18 cellular contexts compared by ENCODE assay signal in the genomic region with DNA sequence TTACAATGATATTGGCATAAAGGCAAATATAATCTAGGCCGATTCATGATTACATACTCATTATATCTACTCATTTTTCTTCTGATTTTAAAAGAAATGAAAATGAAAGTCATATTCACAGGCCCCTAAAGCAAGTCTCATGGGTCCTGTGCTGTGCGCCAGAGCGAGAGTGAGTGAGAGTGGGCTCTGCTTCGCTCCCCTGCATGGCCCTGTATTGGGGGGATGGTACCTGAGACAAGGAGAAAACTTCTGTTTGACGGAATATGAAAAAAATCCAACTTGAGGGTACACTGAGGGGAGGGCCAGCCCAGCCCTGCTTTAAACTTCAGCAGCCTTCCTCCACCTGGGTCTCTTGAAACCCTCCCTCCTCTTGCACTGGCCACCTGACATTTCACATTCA.
A peak's percentile ranks its signal among the peaks of the same experiment; 100 is the strongest.
DNase-seq lines count a peak whose midpoint lies in the region; ATAC-seq, FAIRE-seq and TF ChIP-seq lines count a peak whose summit lies in the region.
"Had no signal": no experiment of that assay in that cellular context is flagged by ENCODE, and none has a peak within 500 bp of the region (broad histone marks: within the 10 kb centered on the region; RNA-seq: fewer than 3 reads in every experiment).

No MANE protein-coding gene starts in this region.

- no peak overlapping the region for H2BK12ac ChIP-seq in trophoblast cell (ENCODE audit: low read length)

- peak overlapping the region; percentile 22 for H4K91ac ChIP-seq in trophoblast cell (ENCODE audit: low read depth, low read length)

- H3K4me3 ChIP-seq in GM12878 = no peak overlapping the region
- H3K4me3 ChIP-seq in trophoblast cell (ENCODE audit: low read depth, low read length) = no peak overlapping the region
- no peak overlapping the region for H3K4me3 ChIP-seq in stomach
- H3K4me3 ChIP-seq: GM23248, HAP-1 had no signal

- no peak for TF ChIP-seq POLR2A in GM12878 (IDR thresholded peaks at IDR 0.05; ENCODE audit: low read depth, low read length)
- no peak for TF ChIP-seq POLR2A in stomach (IDR thresholded peaks at IDR 0.05)

- H3K9me3 Mint-ChIP-seq in stimulated activated effector memory CD8-positive, alpha-beta T cell treated with anti-CD3 and anti-CD28 coated beads, Interleukin-12 subunit alpha, Interleukin-12 subunit beta, amount 100 ng/mL, for 72 hours = no peaks in the 10 kb centered on the region
- H3K9me3 Mint-ChIP-seq: CD4-positive, alpha-beta T cell had no signal

- H3K18ac ChIP-seq in trophoblast cell (ENCODE audit: low read length) = no peak overlapping the region

- H3K36me3 ChIP-seq in GM12878 (ENCODE audit: control insufficient read depth in 2 of 2, insufficient read depth in 2 of 2, low read length in 1 of 2) (no peaks in the 10 kb centered on the region), trophoblast cell (ENCODE audit: control insufficient read depth in 1 of 2, insufficient read depth in 2 of 2, low read length in 2 of 2) (no peaks in the 10 kb centered on the region), stomach (no peaks in the 10 kb centered on the region)
- H3K36me3 ChIP-seq: BE2C, HAP-1 had no signal

- no peak overlapping the region for H4K8ac ChIP-seq in trophoblast cell (ENCODE audit: low read depth, low read length)

- H3K4me1 ChIP-seq in GM12878 (ENCODE audit: control insufficient read depth, insufficient read depth, low read length) (peaks cover 7% of the 10 kb centered on the region; the same call in 1 of the 2 replicates), trophoblast cell (ENCODE audit: control insufficient read depth in 1 of 2, insufficient read depth in 2 of 2, low read length in 2 of 2) (peaks cover 4 to 7% of the 10 kb centered on the region in 2 experiments), stomach (peaks cover 0 to 18% (median 4%) of the 10 kb centered on the region in 4 donors)
- H3K4me1 ChIP-seq: BE2C, HAP-1 had no signal

- 17% methylated on average over 5 of the region's 5 CpGs for WGBS in GM12878 (ENCODE audit: insufficient coverage, insufficient replicate concordance, low lambda C conversion rate, missing lambda C conversion rate)
- WGBS in trophoblast cell (ENCODE audit: extremely low coverage, insufficient coverage, insufficient read length) = no CpG with 5 or more reads among the region's 5 CpGs
- WGBS in stomach, 5 donors = 90 to 96% (median 92%) methylated on average over 5 of the region's 5 CpGs

- H3K79me2 ChIP-seq in GM12878 (ENCODE audit: control insufficient read depth, insufficient read depth, low read length) = no peaks in the 10 kb centered on the region
- no peaks in the 10 kb centered on the region for H3K79me2 ChIP-seq in trophoblast cell (ENCODE audit: control insufficient read depth, insufficient read depth, low read length, poor library complexity)

- H3K27me3 Mint-ChIP-seq in T-helper 17 cell = peaks cover 20% of the 10 kb centered on the region

- no peak overlapping the region for H2BK5ac ChIP-seq in trophoblast cell (ENCODE audit: low read depth, low read length, poor library complexity)

- no peak overlapping the region for H3K4me3 Mint-ChIP-seq in T-helper 17 cell
- no peak overlapping the region for H3K4me3 Mint-ChIP-seq in stimulated activated effector memory CD8-positive, alpha-beta T cell treated with anti-CD3 and anti-CD28 coated beads, Interleukin-12 subunit alpha, Interleukin-12 subunit beta, amount 100 ng/mL, for 72 hours
- H3K4me3 Mint-ChIP-seq: CD4-positive, alpha-beta T cell had no signal

- intact Hi-C loops in GM12878 (cut with micrococcal nuclease; ENCODE audit: unreplicated experiment) (loop anchor here (10.0 kb wide), 1 partner anchor 168 kb away; no protein-coding TSS in a partner anchor), stomach (cut with DNase I; ENCODE audit: low total_unique reads) (no loop called here)

- H3K27me3 ChIP-seq in GM12878 (replicated peaks in 1 of 2; ENCODE audit: control insufficient read depth in 2 of 2, insufficient read depth in 2 of 2, low read length in 1 of 2) (no peaks in the 10 kb centered on the region), trophoblast cell (ENCODE audit: insufficient read depth, low read length) (no peaks in the 10 kb centered on the region), stomach (no peaks in the 10 kb centered on the region)
- H3K27me3 ChIP-seq: BE2C had no signal

- in situ Hi-C loops in GM12878 (cut with MboI) = no loop called here

- no peak overlapping the region for H2AK5ac ChIP-seq in trophoblast cell (ENCODE audit: low read length)

- DNase-seq in GM12878 (ENCODE audit: low read depth, low spot score) (no peak), trophoblast cell (no peak), stomach (peak; percentile 7), T-helper 17 cell (no peak), OCI-M2 (lab: John Stamatoyannopoulos, UW; ENCODE audit: unreplicated experiment) (no peak)
- no peak for DNase-seq in stimulated activated effector memory CD8-positive, alpha-beta T cell treated with anti-CD3 and anti-CD28 coated beads, Interleukin-12 subunit alpha, Interleukin-12 subunit beta, amount 100 ng/mL, for 72 hours (ENCODE audit: low spot score in 2 of 2)
- DNase-seq: ACHN; BE2C; CD4-positive, alpha-beta T cell; GM23248 had no signal

- SMC1A ChIA-PET in GM12878 (lab: Charles Lee; ENCODE audit: uncharacterized antibody, unreplicated experiment) = interaction anchor here (1.5 to 1.6 kb wide), 2 partner anchors 11 to 51 kb away, joined by 6 read pairs; no protein-coding TSS in a partner anchor

- peaks cover 2% of the 10 kb centered on the region for H3K79me1 ChIP-seq in trophoblast cell (ENCODE audit: low read length)

- CTCF ChIA-PET in GM12878 (lab: Yijun Ruan, JAX) = interaction anchor here (3.2 kb wide), 1 partner anchor 166 kb away, joined by 30 read pairs; no protein-coding TSS in a partner anchor

- H3K4ac ChIP-seq in trophoblast cell (ENCODE audit: low read depth, low read length) = no peak overlapping the region

- FAIRE-seq in GM12878 (lab: Jason Lieb, UNC) = no peak
- FAIRE-seq: A204.1, D721Med, G401.6, GM12892, GM18507 had no signal

- no peak overlapping the region for H3K9ac ChIP-seq in GM12878 (ENCODE audit: control insufficient read depth, insufficient read depth, low read length)
- H3K9ac ChIP-seq in trophoblast cell (ENCODE audit: low read length) = no peak overlapping the region
- H3K9ac ChIP-seq: GM23248 had no signal

- no peak overlapping the region for H3K27ac ChIP-seq in GM12878 (ENCODE audit: control insufficient read depth, insufficient read depth)
- no peak overlapping the region for H3K27ac ChIP-seq in trophoblast cell (ENCODE audit: low read depth, low read length)
- no peak overlapping the region for H3K27ac ChIP-seq in stomach
- H3K27ac ChIP-seq: C4-2B, GM23248 had no signal

- no peak for TF ChIP-seq EP300 in GM12878 (IDR thresholded peaks at IDR 0.05; ENCODE audit: borderline replicate concordance in 1 of 2, control insufficient read depth in 1 of 2, low read depth in 2 of 2, low read length in 2 of 2)
- TF ChIP-seq EP300 in stomach (IDR thresholded peaks at IDR 0.05) = no peak

- H2BK120ac ChIP-seq in trophoblast cell (ENCODE audit: insufficient read depth, low read length, poor library complexity) = no peak overlapping the region

- peaks cover 7% of the 10 kb centered on the region for H3K4me1 Mint-ChIP-seq in T-helper 17 cell
- H3K4me1 Mint-ChIP-seq in stimulated activated effector memory CD8-positive, alpha-beta T cell treated with anti-CD3 and anti-CD28 coated beads, Interleukin-12 subunit alpha, Interleukin-12 subunit beta, amount 100 ng/mL, for 72 hours = peaks cover 8% of the 10 kb centered on the region

- TF ChIP-seq CTCF in GM12878 (IDR thresholded peaks at IDR 0.05 in 2 of 3, conservative IDR thresholded peaks at IDR 0.05 in 1 of 3; ENCODE audit: control insufficient read depth in 2 of 3, extremely low read depth in 1 of 3, insufficient read depth in 1 of 3, low read depth in 3 of 3, low read length in 3 of 3) (no peak), stomach (IDR thresholded peaks at IDR 0.05) (no peak)

- no peak for TF ChIP-seq RAD21 in GM12878 (IDR thresholded peaks at IDR 0.05; ENCODE audit: insufficient read depth, low read depth, low read length)

- no TSS peak for BruUV-seq in GM12878 (replicated peaks; lab: Mats Ljungman, UMichigan)

- H4K20me1 ChIP-seq in GM12878 (ENCODE audit: control insufficient read depth, insufficient read depth) = no peaks in the 10 kb centered on the region

- POLR2A ChIA-PET in GM12878 (lab: Charles Lee) = no interaction called here

- no peak overlapping the region for H3K4me2 ChIP-seq in GM12878 (ENCODE audit: control insufficient read depth, insufficient read depth)
- no peak overlapping the region for H3K4me2 ChIP-seq in trophoblast cell (ENCODE audit: low read length)

- no peak overlapping the region for H3K23ac ChIP-seq in trophoblast cell (ENCODE audit: low read length)

- H2AFZ ChIP-seq in GM12878 (ENCODE audit: control insufficient read depth, low read depth, low read length) = peak overlapping the region; percentile 9; the same call in 1 of the 2 replicates
- H2AFZ ChIP-seq in trophoblast cell (ENCODE audit: insufficient read depth, low read length, poor library complexity) = no peak overlapping the region
- H2AFZ ChIP-seq: GM23248 had no signal

- RAD21 ChIA-PET in GM12878 (lab: Charles Lee; ENCODE audit: unreplicated experiment) = interaction anchor here (1.6 kb wide), 1 partner anchor 167 kb away, joined by 4 read pairs; no protein-coding TSS in a partner anchor

- peaks cover 2% of the 10 kb centered on the region for H3K36me3 Mint-ChIP-seq in T-helper 17 cell (ENCODE audit: low read depth)
- H3K36me3 Mint-ChIP-seq in stimulated activated effector memory CD8-positive, alpha-beta T cell treated with anti-CD3 and anti-CD28 coated beads, Interleukin-12 subunit alpha, Interleukin-12 subunit beta, amount 100 ng/mL, for 72 hours = no peaks in the 10 kb centered on the region

- no peak overlapping the region for H3K27ac Mint-ChIP-seq in T-helper 17 cell
- H3K27ac Mint-ChIP-seq in stimulated activated effector memory CD8-positive, alpha-beta T cell treated with anti-CD3 and anti-CD28 coated beads, Interleukin-12 subunit alpha, Interleukin-12 subunit beta, amount 100 ng/mL, for 72 hours = no peak overlapping the region
- H3K27ac Mint-ChIP-seq: CD4-positive, alpha-beta T cell had no signal

- no peak overlapping the region for H3K14ac ChIP-seq in trophoblast cell (ENCODE audit: low read length)

- ATAC-seq in GM18868 (IDR thresholded peaks at IDR 0.05; ENCODE audit: unreplicated experiment) = peak; percentile 40
- ATAC-seq in GM12878 = peak; percentile 53
- ATAC-seq in T-helper 17 cell = no peak
- no peak for ATAC-seq in stimulated activated effector memory CD8-positive, alpha-beta T cell treated with anti-CD3 and anti-CD28 coated beads, Interleukin-12 subunit alpha, Interleukin-12 subunit beta, amount 100 ng/mL, for 72 hours

- no peak overlapping the region for H4K12ac ChIP-seq in trophoblast cell (ENCODE audit: low read depth, low read length)

- H3K9me3 ChIP-seq in GM12878 (replicated peaks; ENCODE audit: control insufficient read depth, insufficient read depth, low read length) (no peaks in the 10 kb centered on the region), trophoblast cell (ENCODE audit: insufficient read depth, low read depth, low read length) (no peaks in the 10 kb centered on the region), stomach (no peaks in the 10 kb centered on the region), T-helper 17 cell (ENCODE audit: control insufficient read depth, low read length, poor library complexity, severe bottlenecking) (no peaks in the 10 kb centered on the region)
- H3K9me3 ChIP-seq: BE2C, HAP-1 had no signal

TF ChIP-seq in GM12878, 131 proteins besides CTCF, POLR2A, EP300 and RAD21 (continues in another document):
- no peak for TF ChIP-seq NRF1 (conservative IDR thresholded peaks at IDR 0.05; ENCODE audit: low read depth, low read length)

Comparison
In these comparisons a context has a peak if more than half of its experiments do, and no peak if none do; other contexts are left out.
1. ATAC-seq: peak in GM18868 (single experiment) and GM12878 (single experiment); none in T-helper 17 cell (single experiment) and stimulated activated effector memory CD8-positive, alpha-beta T cell treated with anti-CD3 and anti-CD28 coated beads, Interleukin-12 subunit alpha, Interleukin-12 subunit beta, amount 100 ng/mL, for 72 hours (single experiment).